In the genomic region with DNA sequence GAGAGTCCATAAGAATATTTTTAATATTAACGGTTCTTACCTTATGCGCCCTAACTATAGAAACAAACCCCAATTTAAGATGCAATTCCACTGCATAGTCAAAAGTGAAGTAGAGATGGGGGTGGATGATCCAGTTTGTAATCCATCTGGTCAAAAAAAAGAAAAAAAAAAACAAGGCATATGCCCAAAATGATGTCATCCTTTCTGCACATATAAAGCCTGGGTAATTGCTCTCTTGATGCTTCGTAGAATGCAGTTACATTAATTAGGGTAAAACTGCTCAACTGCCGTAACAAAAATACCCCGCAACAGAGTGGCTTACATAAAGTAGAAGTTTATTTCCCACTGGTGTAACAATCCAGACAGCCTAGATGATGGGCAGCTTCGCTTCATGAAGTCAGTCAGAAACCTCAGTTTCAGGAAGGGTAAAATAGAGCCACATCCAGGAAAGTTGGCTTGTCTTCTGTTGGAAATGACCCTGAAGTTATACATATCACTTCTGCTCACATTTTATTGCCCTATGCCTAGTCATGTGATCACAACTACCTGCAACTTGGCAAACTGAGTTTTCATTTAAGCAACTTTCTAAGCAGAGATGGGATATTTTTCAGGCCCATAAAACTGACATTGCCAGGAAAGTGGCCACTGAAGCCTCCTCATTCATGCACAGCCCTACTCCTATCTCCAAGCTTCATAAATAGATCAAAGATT, we compare ENCODE assay signal across 18 cellular contexts.
A peak's percentile ranks its signal among the peaks of the same experiment; 100 is the strongest.
DNase-seq lines count a peak whose midpoint lies in the region; ATAC-seq, FAIRE-seq and TF ChIP-seq lines count a peak whose summit lies in the region.
"Had no signal": no experiment of that assay in that cellular context is flagged by ENCODE, and none has a peak within 500 bp of the region (broad histone marks: within the 10 kb centered on the region; RNA-seq: fewer than 3 reads in every experiment).

No MANE protein-coding gene starts in this region.

- H3K9me3 ChIP-seq in H1 (ENCODE audit: insufficient read depth in 2 of 2, low read depth in 1 of 2, low read length in 1 of 2) = no peaks in the 10 kb centered on the region; a peak in 1 of 4 replicates
- H3K9me3 ChIP-seq: HAP-1 had no signal

- no peak for ATAC-seq in GM23338
- ATAC-seq in HG02970 (IDR thresholded peaks at IDR 0.05; ENCODE audit: low FRiP score, unreplicated experiment) = no peak
- no peak for ATAC-seq in GM21825 (IDR thresholded peaks at IDR 0.05; ENCODE audit: unreplicated experiment)
- ATAC-seq in GM21528 (IDR thresholded peaks at IDR 0.05; ENCODE audit: low FRiP score, unreplicated experiment) = no peak
- ATAC-seq: GM12878 had no signal

- WGBS in H1 (ENCODE audit: extremely low coverage in 1 of 2, insufficient coverage in 1 of 2, insufficient read length in 1 of 2, insufficient replicate concordance in 2 of 2, low coverage in 1 of 2, low lambda C conversion rate in 2 of 2, missing lambda C conversion rate in 1 of 2), 2 experiments = 91% methylated on average over 6 of the region's 6 CpGs; no CpG with 5 or more reads in 1 of the 2 experiments

- no peak for FAIRE-seq in H1 (lab: Jason Lieb, UNC)
- FAIRE-seq: GM12878, GM18507, HTR-8/SVneo had no signal

- no peaks in the 10 kb centered on the region for H3K23me2 ChIP-seq in H1 (ENCODE audit: low read depth, low read length)

- peak; percentile 4 for DNase-seq in NCI-H748 (lab: John Stamatoyannopoulos, UW; ENCODE audit: unreplicated experiment)
- DNase-seq in NCI-H748 treated with DMSO at 0.1 percent for 48 hours (lab: John Stamatoyannopoulos, UW) = no peak
- no peak for DNase-seq in GM23338 (ENCODE audit: low spot score)
- DNase-seq in NCI-H2171 treated with DMSO at 0.1 percent for 48 hours (lab: John Stamatoyannopoulos, UW) = peak; percentile 70
- no peak for DNase-seq in H1 (ENCODE audit: low read depth in 1 of 2, low spot score in 2 of 2)
- DNase-seq: ACHN; CD4-positive, CD25-positive, alpha-beta regulatory T cell; DMS79; GOT3; HFFc6 had no signal

- H2BK20ac ChIP-seq in H1 (ENCODE audit: low read length) = no peak overlapping the region

- H3K27ac Mint-ChIP-seq in GM23338 = no peak overlapping the region
- H3K27ac Mint-ChIP-seq: CD4-positive, CD25-positive, alpha-beta regulatory T cell; HFFc6 had no signal

- no peak overlapping the region for H3K23ac ChIP-seq in H1 (ENCODE audit: insufficient read length)

- H3K4me3 Mint-ChIP-seq in GM23338 = no peak overlapping the region
- H3K4me3 Mint-ChIP-seq: CD4-positive, CD25-positive, alpha-beta regulatory T cell; HFFc6 had no signal

- H3K9ac ChIP-seq in H1 (replicated peaks in 1 of 4; ENCODE audit: extremely low read depth in 1 of 4, low read depth in 3 of 4, low read length in 3 of 4) = no peak overlapping the region
- H3K9ac ChIP-seq: BLaER1 treated with 17β-estradiol and CSF1 and Interleukin-3, amounts not matched to agents 10 nM and 100 nM had no signal

- H3K27me3 ChIP-seq in GM23338 (ENCODE audit: insufficient read depth) = no peaks in the 10 kb centered on the region
- H3K27me3 ChIP-seq in H1 (replicated peaks in 1 of 4; ENCODE audit: control insufficient read depth in 3 of 4, extremely low read depth in 1 of 4, insufficient read depth in 3 of 4, low read length in 3 of 4) = no peaks in the 10 kb centered on the region
- H3K27me3 ChIP-seq: BLaER1 treated with 17β-estradiol and CSF1 and Interleukin-3, amounts not matched to agents 10 nM and 100 nM had no signal

- H2AFZ ChIP-seq in GM23338 = peak overlapping the region; percentile 48; the same call in 1 of the 2 replicates
- no peak overlapping the region; the same call in 1 of the 2 replicates for H2AFZ ChIP-seq in H1 (ENCODE audit: low read length)

- H3K79me2 ChIP-seq in GM23338 (replicated peaks; ENCODE audit: insufficient read depth) = no peaks in the 10 kb centered on the region
- H3K79me2 ChIP-seq in H1 (ENCODE audit: control insufficient read depth in 1 of 2, insufficient read depth in 2 of 2, low read length in 2 of 2) = no peaks in the 10 kb centered on the region

- H3K56ac ChIP-seq in H1 (replicated peaks; ENCODE audit: insufficient read length, low read depth, low read length) = no peak overlapping the region

- H3K79me1 ChIP-seq in H1 (ENCODE audit: low read depth, low read length) = no peaks in the 10 kb centered on the region

- peaks cover 6% of the 10 kb centered on the region for H3K4me1 Mint-ChIP-seq in GM23338
- H3K4me1 Mint-ChIP-seq: CD4-positive, CD25-positive, alpha-beta regulatory T cell had no signal

- H3K4ac ChIP-seq in H1 (replicated peaks; ENCODE audit: insufficient read length, low read depth, low read length) = no peak overlapping the region

- H3K14ac ChIP-seq in H1 (ENCODE audit: insufficient read length) = no peak overlapping the region

- TF ChIP-seq EP300 in H1 (IDR thresholded peaks at IDR 0.05; ENCODE audit: borderline replicate concordance in 1 of 2, low read depth in 2 of 2, low read length in 2 of 2) = no peak

- H3K18ac ChIP-seq in H1 (ENCODE audit: extremely low read depth, low read length) = no peak overlapping the region

- CTCF ChIA-PET in H1 (lab: Charles Lee; ENCODE audit: partially characterized antibody) = interaction anchor here (0.6 to 2.7 kb wide), 7 partner anchors 13 to 284 kb away, joined by 3 to 11 read pairs (median 3); no protein-coding TSS in a partner anchor

- H3K4me2 ChIP-seq in GM23338 = no peak overlapping the region
- H3K4me2 ChIP-seq in H1 (ENCODE audit: insufficient read depth in 1 of 2, low read depth in 2 of 2, low read length in 2 of 2) = no peak overlapping the region
- H3K4me2 ChIP-seq: BLaER1 treated with 17β-estradiol and CSF1 and Interleukin-3, amounts not matched to agents 10 nM and 100 nM had no signal

- H3K27me3 Mint-ChIP-seq in GM23338 (ENCODE audit: insufficient read depth, low read depth, poor library complexity) = no peaks in the 10 kb centered on the region

- H3K36me3 ChIP-seq in GM23338 (ENCODE audit: insufficient read depth) (no peaks in the 10 kb centered on the region), H1 (ENCODE audit: control insufficient read depth in 2 of 4, insufficient read depth in 4 of 4, low read length in 3 of 4) (no peaks in the 10 kb centered on the region)
- H3K36me3 ChIP-seq: BLaER1 treated with 17β-estradiol and CSF1 and Interleukin-3, amounts not matched to agents 10 nM and 100 nM; HAP-1 had no signal

- no peak overlapping the region for H4K8ac ChIP-seq in H1 (ENCODE audit: extremely low read depth, insufficient read depth, low read length)

- H2AK5ac ChIP-seq in H1 (ENCODE audit: low read depth, low read length) = no peak overlapping the region

- H4K20me1 ChIP-seq in GM23338 (replicated peaks; ENCODE audit: insufficient read depth) (no peaks in the 10 kb centered on the region), H1 (replicated peaks in 1 of 2; ENCODE audit: control insufficient read depth in 1 of 2, insufficient read depth in 2 of 2, low read length in 2 of 2) (no peaks in the 10 kb centered on the region)
- H4K20me1 ChIP-seq: BLaER1 treated with 17β-estradiol and CSF1 and Interleukin-3, amounts not matched to agents 10 nM and 100 nM had no signal

- H3K36me3 Mint-ChIP-seq in GM23338 (ENCODE audit: low read depth) = no peaks in the 10 kb centered on the region
- H3K36me3 Mint-ChIP-seq: CD4-positive, CD25-positive, alpha-beta regulatory T cell had no signal

- no peaks in the 10 kb centered on the region for H3F3A ChIP-seq in GM23338 (replicated peaks; ENCODE audit: low read depth)

- TF ChIP-seq RAD21 in H1 (IDR thresholded peaks at IDR 0.05 in 1 of 2, conservative IDR thresholded peaks at IDR 0.05 in 1 of 2; ENCODE audit: low read depth in 2 of 2, low read length in 2 of 2) = no peak

- H4K5ac ChIP-seq in H1 (ENCODE audit: insufficient read length, low read depth, low read length) = no peak overlapping the region

- H2BK5ac ChIP-seq in H1 (ENCODE audit: low read depth, low read length) = no peak overlapping the region

- H3K27ac ChIP-seq in GM23338 (ENCODE audit: low read depth) (no peak overlapping the region), H1 (ENCODE audit: low read depth, low read length) (no peak overlapping the region)
- H3K27ac ChIP-seq: BLaER1 treated with 17β-estradiol and CSF1 and Interleukin-3, amounts not matched to agents 10 nM and 100 nM had no signal

- H2BK12ac ChIP-seq in H1 (ENCODE audit: low read depth, low read length) = no peak overlapping the region; the same call in 1 of the 2 replicates

- POLR2A ChIA-PET in H1 (lab: Charles Lee; ENCODE audit: partially characterized antibody) = no interaction called here

- no peaks in the 10 kb centered on the region; the same call in 2 of the 3 replicates for H3K9me3 Mint-ChIP-seq in GM23338
- H3K9me3 Mint-ChIP-seq: CD4-positive, CD25-positive, alpha-beta regulatory T cell had no signal

- H3K4me1 ChIP-seq in GM23338 (ENCODE audit: insufficient read depth) = peaks cover 10% of the 10 kb centered on the region; the same call in 1 of the 2 replicates
- H3K4me1 ChIP-seq in H1 (replicated peaks in 1 of 4; ENCODE audit: control insufficient read depth in 3 of 4, insufficient read depth in 4 of 4, low read length in 3 of 4) = peaks cover 0 to 7% (median 0%) of the 10 kb centered on the region in 4 experiments; a peak in 2 of 7 replicates
- H3K4me1 ChIP-seq: BLaER1 treated with 17β-estradiol and CSF1 and Interleukin-3, amounts not matched to agents 10 nM and 100 nM; HAP-1 had no signal

- H3K9me2 ChIP-seq in GM23338 (ENCODE audit: insufficient read depth) = no peaks in the 10 kb centered on the region

- H3K4me3 ChIP-seq in GM23338 (no peak overlapping the region), H1 (ENCODE audit: extremely low read depth in 1 of 4, insufficient read depth in 2 of 4, low read depth in 3 of 4, low read length in 4 of 4) (no peak overlapping the region)
- H3K4me3 ChIP-seq: BLaER1 treated with 17β-estradiol and CSF1 and Interleukin-3, amounts not matched to agents 10 nM and 100 nM; GM12878; HAP-1 had no signal

- TF ChIP-seq POLR2A in H1 (IDR thresholded peaks at IDR 0.05; ENCODE audit: control extremely low read depth in 1 of 2, low read depth in 2 of 2, low read length in 2 of 2) = no peak

- TF ChIP-seq CTCF in GM23338 (conservative IDR thresholded peaks at IDR 0.05; ENCODE audit: low read depth in 2 of 2) (no peak), H1 (IDR thresholded peaks at IDR 0.05; ENCODE audit: control extremely low read depth in 1 of 3, insufficient read depth in 1 of 3, low read depth in 1 of 3, low read length in 3 of 3) (no peak)

- no peak overlapping the region for H2BK120ac ChIP-seq in H1 (replicated peaks; ENCODE audit: low read depth, low read length)

- no peak overlapping the region for H4K91ac ChIP-seq in H1 (replicated peaks; ENCODE audit: insufficient read length, low read length)

- H2BK15ac ChIP-seq in H1 (ENCODE audit: low read length) = peak overlapping the region; percentile 33; the same call in 1 of the 2 replicates

TF ChIP-seq in GM23338, 12 proteins besides CTCF, POLR2A, EP300 and RAD21 (continues in another document):
- no peak for TF ChIP-seq JUNB (IDR thresholded peaks at IDR 0.05; ENCODE audit: unreplicated experiment)

TF ChIP-seq in H1, 55 proteins besides CTCF, POLR2A, EP300 and RAD21 (continues in another document):
- TF ChIP-seq TEAD4 (IDR thresholded peaks at IDR 0.05; ENCODE audit: low read depth, low read length) (no peak), EGR1 (IDR thresholded peaks at IDR 0.05; ENCODE audit: borderline replicate concordance, low read depth, low read length) (no peak), FOSL1 (IDR thresholded peaks at IDR 0.05; ENCODE audit: insufficient read depth, low read depth, low read length) (no peak), SAP30 (IDR thresholded peaks at IDR 0.05; ENCODE audit: insufficient read depth, insufficient replicate concordance, low read length) (no peak)

Comparison
In these comparisons a context has a peak if more than half of its experiments do, and no peak if none do; other contexts are left out.
1. DNase-seq: peak in NCI-H748 (single experiment) and NCI-H2171 treated with DMSO at 0.1 percent for 48 hours (single experiment); none in NCI-H748 treated with DMSO at 0.1 percent for 48 hours (single experiment), GM23338 (single experiment) and H1 (0 of 2).